In the genomic region with DNA sequence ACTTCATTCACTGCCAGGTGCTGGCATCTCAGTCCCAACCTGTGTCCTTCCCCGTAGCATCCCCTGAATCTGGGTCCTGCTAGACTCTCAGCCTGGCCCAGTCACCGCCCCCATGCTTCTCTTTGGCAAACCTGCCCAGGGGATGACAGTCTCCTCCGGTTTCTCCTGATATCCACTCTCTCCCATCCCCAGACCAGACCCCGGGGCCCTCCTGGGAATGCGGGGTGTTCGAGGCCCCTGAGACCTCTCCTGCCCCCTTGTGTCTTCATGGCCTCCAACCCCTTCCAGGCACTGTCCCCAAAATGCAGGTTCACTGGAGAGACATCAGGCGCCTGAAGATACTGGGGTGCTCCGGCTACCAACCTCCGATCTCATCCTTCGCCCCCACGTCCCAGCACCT, we compare ENCODE assay signal across 10 cellular contexts. TPM values are rescaled to one million over a fixed set of nuclear protein-coding genes. Genes with fewer than 3 reads are reported as not detected.
A peak's percentile ranks its signal among the peaks of the same experiment; 100 is the strongest.
DNase-seq lines count a peak whose midpoint lies in the region; ATAC-seq and TF ChIP-seq lines count a peak whose summit lies in the region.
"Had no signal": no experiment of that assay in that cellular context is flagged by ENCODE, and none has a peak within 500 bp of the region (broad histone marks: within the 10 kb centered on the region; RNA-seq: fewer than 3 reads in every experiment).

No MANE protein-coding gene starts in this region.

- peaks cover 3% of the 10 kb centered on the region for H3K27me3 ChIP-seq in CD8-positive, alpha-beta T cell (ENCODE audit: insufficient read depth, low read length)

- POLR2A ChIA-PET in CD8-positive, alpha-beta T cell (lab: Charles Lee): no interaction called here
- POLR2A ChIA-PET in naive thymus-derived CD8-positive, alpha-beta T cell (lab: Charles Lee): no interaction called here

- no peaks in the 10 kb centered on the region for H3K36me3 Mint-ChIP-seq in CD8-positive, alpha-beta T cell
- H3K36me3 Mint-ChIP-seq in HFFc6 (ENCODE audit: low read depth): peaks cover 6% of the 10 kb centered on the region; the same call in 1 of the 2 replicates
- H3K36me3 Mint-ChIP-seq in naive thymus-derived CD8-positive, alpha-beta T cell: no peaks in the 10 kb centered on the region

- peaks cover 7% of the 10 kb centered on the region for H3K4me1 ChIP-seq in CD8-positive, alpha-beta T cell (ENCODE audit: insufficient read depth, low read length)

- H3K4me3 Mint-ChIP-seq in CD8-positive, alpha-beta T cell: peak overlapping the region; percentile 83
- H3K4me3 Mint-ChIP-seq in HFFc6: peak overlapping the region; percentile 88
- peak overlapping the region; percentile 75 to 92 (median 82) for H3K4me3 Mint-ChIP-seq in naive thymus-derived CD8-positive, alpha-beta T cell

- in situ Hi-C loops in ACHN (cut with HindIII; ENCODE audit: low pct_ligation_motif_present, low pct_unique_long_range_greater_than_20kb, low sequenced_read_pairs): no loop called here

- intact Hi-C loops in CD8-positive, alpha-beta T cell (cut with DNase I, micrococcal nuclease): loop anchor here in 1 of 2 experiments (1.0 kb wide), 1 partner anchor 23 kb away; a partner anchor contains a TSS

- no peaks in the 10 kb centered on the region for H3K9me3 Mint-ChIP-seq in CD8-positive, alpha-beta T cell
- no peaks in the 10 kb centered on the region for H3K9me3 Mint-ChIP-seq in HFFc6
- H3K9me3 Mint-ChIP-seq in naive thymus-derived CD8-positive, alpha-beta T cell: no peaks in the 10 kb centered on the region

- no peak for DNase-seq in CD8-positive, alpha-beta T cell
- DNase-seq in HFFc6 (no peak), cerebellar cortex (ENCODE audit: low spot score) (peak; percentile 44), OCI-M1 (lab: John Stamatoyannopoulos, UW) (no peak), ACHN (no peak), DMS153 (lab: John Stamatoyannopoulos, UW) (no peak), HPDE6-E6E7 (ENCODE audit: extremely low spot score) (no peak)
- peak in 1 of 10 donors; percentile 20 for DNase-seq in naive thymus-derived CD8-positive, alpha-beta T cell
- DNase-seq: left ventricle myocardium superior, RPMI8226 had no signal

- no peaks in the 10 kb centered on the region for H3K36me3 ChIP-seq in CD8-positive, alpha-beta T cell (ENCODE audit: insufficient read depth, low read length)

- peaks cover 19% of the 10 kb centered on the region for H3K4me1 Mint-ChIP-seq in CD8-positive, alpha-beta T cell (ENCODE audit: low read depth)
- peaks cover 44% of the 10 kb centered on the region for H3K4me1 Mint-ChIP-seq in HFFc6 (ENCODE audit: low read depth)
- H3K4me1 Mint-ChIP-seq in naive thymus-derived CD8-positive, alpha-beta T cell: peaks cover 9 to 34% (median 20%) of the 10 kb centered on the region in 4 donors

- no peak overlapping the region for H3K27ac ChIP-seq in CD8-positive, alpha-beta T cell (ENCODE audit: low read depth, low read length)

- H3K4me3 ChIP-seq in CD8-positive, alpha-beta T cell (ENCODE audit: low read depth, low read length): no peak overlapping the region

- H3K27me3 Mint-ChIP-seq in CD8-positive, alpha-beta T cell (ENCODE audit: low read depth): peaks cover 18% of the 10 kb centered on the region
- H3K27me3 Mint-ChIP-seq in HFFc6 (ENCODE audit: insufficient read depth): peaks cover 9% of the 10 kb centered on the region
- H3K27me3 Mint-ChIP-seq in naive thymus-derived CD8-positive, alpha-beta T cell: peaks cover 0 to 17% (median 11%) of the 10 kb centered on the region in 5 donors

- CTCF ChIA-PET in CD8-positive, alpha-beta T cell (lab: Charles Lee): no interaction called here

- ATAC-seq in CD8-positive, alpha-beta T cell: peak; percentile 29
- ATAC-seq in naive thymus-derived CD8-positive, alpha-beta T cell: peak; percentile 47 to 58
- ATAC-seq: left ventricle myocardium superior had no signal

- TF ChIP-seq CTCF in CD8-positive, alpha-beta T cell (IDR thresholded peaks at IDR 0.05): no peak
- TF ChIP-seq CTCF in HFFc6 (IDR thresholded peaks at IDR 0.05): peak; percentile 57

- H3K9me3 ChIP-seq in CD8-positive, alpha-beta T cell (ENCODE audit: low read length): no peaks in the 10 kb centered on the region

- H3K27ac Mint-ChIP-seq in CD8-positive, alpha-beta T cell: no peak overlapping the region
- peak overlapping the region; percentile 77 for H3K27ac Mint-ChIP-seq in HFFc6
- peak overlapping the region; percentile 11 to 91 (median 74) for H3K27ac Mint-ChIP-seq in naive thymus-derived CD8-positive, alpha-beta T cell

RNA-seq across cellular contexts. Expression of a gene that starts 0.5 kb away (rescaled TPM):
- 1 to 10 TPM; 2.3 to 2.7 TPM for total RNA-seq in CD8-positive, alpha-beta T cell
- total RNA-seq in HFFc6 (2021; fragmentation: NEBNext Ultra II Directional; extraction: Animal tissue kit (Norgen Biotek cat#: 25700)): 1 to 10 TPM; 6.7 to 9.9 (median 7.1) TPM
- 1 to 10 TPM; 2.9 to 3.9 TPM for total RNA-seq in naive thymus-derived CD8-positive, alpha-beta T cell
- under 1 TPM in 2 of 3 donors, not detected in 1; 0.07 to 0.49 TPM for polyA plus RNA-seq in naive thymus-derived CD8-positive, alpha-beta T cell

RNA-seq across cellular contexts. Expression of a gene that starts 23.5 kb away (rescaled TPM):
- 10 to 100 TPM; 63.8 to 69.9 TPM for total RNA-seq in CD8-positive, alpha-beta T cell
- total RNA-seq in HFFc6 (2021; fragmentation: NEBNext Ultra II Directional; extraction: Animal tissue kit (Norgen Biotek cat#: 25700)): 10 to 100 TPM; 56.3 to 71.2 (median 64.2) TPM
- 100 to 1,000 TPM in 1 of 2 experiments, 10 to 100 TPM in 1; 97.9 to 100 TPM for total RNA-seq in naive thymus-derived CD8-positive, alpha-beta T cell
- polyA plus RNA-seq in naive thymus-derived CD8-positive, alpha-beta T cell: 10 to 100 TPM; 23.2 to 31.3 (median 23.7) TPM

RNA-seq across cellular contexts. Expression of a gene that starts 24.9 kb away (rescaled TPM):
- total RNA-seq in CD8-positive, alpha-beta T cell: under 1 TPM; 0.19 to 0.25 TPM
- 10 to 100 TPM; 15.1 to 24.6 (median 18.6) TPM for total RNA-seq in HFFc6 (2021; fragmentation: NEBNext Ultra II Directional; extraction: Animal tissue kit (Norgen Biotek cat#: 25700))
- total RNA-seq in naive thymus-derived CD8-positive, alpha-beta T cell: 1 to 10 TPM; 1.2 to 1.9 TPM
- under 1 TPM in 2 of 3 donors, not detected in 1; 0.07 to 0.08 TPM for polyA plus RNA-seq in naive thymus-derived CD8-positive, alpha-beta T cell

RNA-seq across cellular contexts. Expression of a gene that starts 52.3 kb away (rescaled TPM):
- 10 to 100 TPM; 43.6 to 48.3 TPM for total RNA-seq in CD8-positive, alpha-beta T cell
- 10 to 100 TPM; 13.4 to 15.8 (median 14.4) TPM for total RNA-seq in HFFc6 (2021; fragmentation: NEBNext Ultra II Directional; extraction: Animal tissue kit (Norgen Biotek cat#: 25700))
- 10 to 100 TPM; 39.5 to 44.3 TPM for total RNA-seq in naive thymus-derived CD8-positive, alpha-beta T cell
- 1 to 10 TPM in 1 of 3 donors, under 1 TPM in 2; 0.35 to 2.0 (median 0.77) TPM for polyA plus RNA-seq in naive thymus-derived CD8-positive, alpha-beta T cell

Comparison
In these comparisons a context has a peak if more than half of its experiments do, and no peak if none do; other contexts are left out.
1. RNA of a gene that starts 24.9 kb away (total RNA-seq): 15.1 to 24.6 TPM in HFFc6; 1.2 to 1.9 TPM in naive thymus-derived CD8-positive, alpha-beta T cell and 0.19 to 0.25 TPM in CD8-positive, alpha-beta T cell; every median in the first group is over 4 times any median in the second.
2. Peak in every context shown above with its lines, with median percentiles within 50 percentile points of each other: H3K4me3 Mint-ChIP-seq.